In genomic region chr2:191740016-191740419, GRCh38 we compare ENCODE assay signal across 9 cellular contexts.
DNase-seq lines count a peak whose midpoint lies in the region; ATAC-seq and TF ChIP-seq lines count a peak whose summit lies in the region.
"Had no signal": no experiment of that assay in that cellular context is flagged by ENCODE, and none has a peak within 500 bp of the region (broad histone marks: within the 10 kb centered on the region; RNA-seq: fewer than 3 reads in every experiment).

No MANE protein-coding gene starts in this region.

- ATAC-seq in HG03196 (IDR thresholded peaks at IDR 0.05; ENCODE audit: unreplicated experiment), result peak; percentile 77
- ATAC-seq: Panc1 had no signal

- DNase-seq in activated CD8-positive, alpha-beta memory T cell treated with anti-CD3 and anti-CD28 coated beads, Interleukin-2, amount 50 U/mL, for 1 hour (ENCODE audit: extremely low read depth), result peak; percentile 31
- DNase-seq in activated CD8-positive, alpha-beta memory T cell treated with anti-CD3 and anti-CD28 coated beads, Interleukin-2, amount 50 U/mL, for 48 hours, result no peak
- DNase-seq in activated T-cell treated with anti-CD3 and anti-CD28 coated beads for 48 hours (ENCODE audit: low read depth) (peak; percentile 1), COLO668 (lab: John Stamatoyannopoulos, UW; ENCODE audit: unreplicated experiment) (no peak), caudate nucleus (lab: John Stamatoyannopoulos, UW) (no peak), Peyer's patch (no peak)
- peak; percentile 15 for DNase-seq in stimulated activated naive CD4-positive, alpha-beta T cell treated with Interleukin-2 at 50 U/mL for 16 hours (lab: John Stamatoyannopoulos, UW)

- H3K4me3 ChIP-seq in Peyer's patch, result no peak overlapping the region

- H3K27ac ChIP-seq in caudate nucleus (ENCODE audit: low read depth, low read length), result no peak overlapping the region
- no peak overlapping the region for H3K27ac ChIP-seq in Peyer's patch

- no peak for TF ChIP-seq POLR2A in Peyer's patch (IDR thresholded peaks at IDR 0.05)

- H3K27me3 ChIP-seq in Peyer's patch, result no peaks in the 10 kb centered on the region

- H3K9me3 ChIP-seq in Peyer's patch, result no peaks in the 10 kb centered on the region

- H3K36me3 ChIP-seq in Peyer's patch, result no peaks in the 10 kb centered on the region

- no peak for TF ChIP-seq CTCF in Peyer's patch (IDR thresholded peaks at IDR 0.05)

- H3K4me1 ChIP-seq in Peyer's patch, result no peaks in the 10 kb centered on the region

Comparison
In these comparisons a context has a peak if more than half of its experiments do, and no peak if none do; other contexts are left out.
1. DNase-seq: peak in activated CD8-positive, alpha-beta memory T cell treated with anti-CD3 and anti-CD28 coated beads, Interleukin-2, amount 50 U/mL, for 1 hour (single experiment), activated T-cell treated with anti-CD3 and anti-CD28 coated beads for 48 hours (single experiment) and stimulated activated naive CD4-positive, alpha-beta T cell treated with Interleukin-2 at 50 U/mL for 16 hours (single experiment); none in activated CD8-positive, alpha-beta memory T cell treated with anti-CD3 and anti-CD28 coated beads, Interleukin-2, amount 50 U/mL, for 48 hours (single experiment), COLO668 (single experiment), caudate nucleus (0 of 61) and Peyer's patch (0 of 3).